9 cellular contexts compared by ENCODE assay signal in genomic region chr12:103368167-103368566, GRCh38.
"Had no signal": no experiment of that assay in that cellular context is flagged by ENCODE, and none has a peak within 500 bp of the region (broad histone marks: within the 10 kb centered on the region; RNA-seq: fewer than 3 reads in every experiment).

No MANE protein-coding gene starts in this region.

- FAIRE-seq: HepG2, HTR-8/SVneo, K562 had no signal

- H3K4me3 ChIP-seq: K562 had no signal

- H3K4me3 Mint-ChIP-seq: IgD-negative memory B cell had no signal

- ATAC-seq: HepG2, K562 had no signal

- H3K27me3 Mint-ChIP-seq: IgD-negative memory B cell had no signal

- H3K9ac ChIP-seq: KMS-11 had no signal

- H3K4me2 ChIP-seq: KMS-11 had no signal

- H3K27ac Mint-ChIP-seq: IgD-negative memory B cell had no signal

- DNase-seq: IMR-90, KBM-7, KG1 had no signal

- H3K27ac ChIP-seq: HL-60, KMS-11 had no signal
